15 cellular contexts compared by ENCODE assay signal in genomic region chr5:143315214-143315613, GRCh38.
DNase-seq lines count a peak whose midpoint lies in the region; ATAC-seq and TF ChIP-seq lines count a peak whose summit lies in the region.
"Had no signal": no experiment of that assay in that cellular context is flagged by ENCODE, and none has a peak within 500 bp of the region (broad histone marks: within the 10 kb centered on the region; RNA-seq: fewer than 3 reads in every experiment).

No MANE protein-coding gene starts in this region.

- H3K79me2 ChIP-seq in PC-3 (ENCODE audit: low read length) = peaks cover 40% of the 10 kb centered on the region

- no peak overlapping the region for H3K9ac ChIP-seq in PC-3 (ENCODE audit: low read length)
- H3K9ac ChIP-seq in skeletal muscle satellite cell (ENCODE audit: low read depth, low read length) = peak overlapping the region; percentile 30

- no peaks in the 10 kb centered on the region for H3K27me3 ChIP-seq in CD4-positive, alpha-beta T cell (ENCODE audit: control insufficient read depth, insufficient read depth, low read length)
- H3K27me3 ChIP-seq in PC-3 (ENCODE audit: low read length) (no peaks in the 10 kb centered on the region), skeletal muscle satellite cell (ENCODE audit: control insufficient read depth, insufficient read depth, low read length) (no peaks in the 10 kb centered on the region)
- H3K27me3 ChIP-seq: MG63, SJCRH30 had no signal

- H3K9me2 ChIP-seq in PC-3 (replicated peaks; ENCODE audit: low read length) = no peaks in the 10 kb centered on the region

- no peak overlapping the region for H3K4me3 ChIP-seq in PC-3 (ENCODE audit: low read length)
- H3K4me3 ChIP-seq in skeletal muscle satellite cell (ENCODE audit: low read length) = no peak overlapping the region
- H3K4me3 ChIP-seq: MG63, SJCRH30 had no signal

- H3K4me1 ChIP-seq in PC-3 (ENCODE audit: insufficient read depth, low read length) (peaks cover 75% of the 10 kb centered on the region), skeletal muscle satellite cell (ENCODE audit: control insufficient read depth, insufficient read depth, low read length) (peaks cover 82% of the 10 kb centered on the region)
- H3K4me1 ChIP-seq: SJCRH30 had no signal

- no peak for DNase-seq in CD4-positive, alpha-beta T cell
- DNase-seq in PC-3 = no peak
- DNase-seq in chondrocyte (ENCODE audit: low spot score) = no peak
- no peak for DNase-seq in OCI-M2 (lab: John Stamatoyannopoulos, UW; ENCODE audit: unreplicated experiment)
- DNase-seq: CD8-positive, alpha-beta T cell; KG1; NCI-H1105; NCI-H187; NCI-H774; SJCRH30 had no signal

- no peak for TF ChIP-seq CTCF in CD4-positive, alpha-beta T cell (IDR thresholded peaks at IDR 0.05)
- no peak for TF ChIP-seq CTCF in PC-3 (conservative IDR thresholded peaks at IDR 0.05; ENCODE audit: low read depth, low read length)
- no peak for TF ChIP-seq CTCF in chondrocyte (IDR thresholded peaks at IDR 0.05)

- intact Hi-C loops in CD4-positive, alpha-beta T cell (cut with DNase I, micrococcal nuclease) = no loop called here
- intact Hi-C loops in PC-3 (cut with micrococcal nuclease) = loop anchor here (10.0 kb wide), 2 partner anchors 280 to 370 kb away; no protein-coding TSS in a partner anchor

- H3K4me1 Mint-ChIP-seq in CD4-positive, alpha-beta T cell (ENCODE audit: low read depth) = peaks cover 55% of the 10 kb centered on the region
- peaks cover 65% of the 10 kb centered on the region for H3K4me1 Mint-ChIP-seq in chondrocyte (ENCODE audit: low read depth)

- BruUV-seq in PC-3 (replicated peaks; lab: Mats Ljungman, UMichigan) = no TSS peak

- H3K9me3 ChIP-seq in CD4-positive, alpha-beta T cell (ENCODE audit: control insufficient read depth, low read length) = no peaks in the 10 kb centered on the region
- no peaks in the 10 kb centered on the region for H3K9me3 ChIP-seq in PC-3 (ENCODE audit: low read length)
- no peaks in the 10 kb centered on the region for H3K9me3 ChIP-seq in skeletal muscle satellite cell (replicated peaks; ENCODE audit: low read length)
- H3K9me3 ChIP-seq: MG63, SJCRH30 had no signal

- peak overlapping the region; percentile 56; the same call in 1 of the 2 replicates for H3K4me2 ChIP-seq in PC-3 (ENCODE audit: low read length)
- peak overlapping the region; percentile 13 for H3K4me2 ChIP-seq in skeletal muscle satellite cell (ENCODE audit: low read length)

- H3K4me3 Mint-ChIP-seq in CD4-positive, alpha-beta T cell = no peak overlapping the region
- no peak overlapping the region for H3K4me3 Mint-ChIP-seq in chondrocyte (ENCODE audit: unreplicated experiment)
- H3K4me3 Mint-ChIP-seq: CD8-positive, alpha-beta T cell had no signal

- ATAC-seq in CD4-positive, alpha-beta T cell (ENCODE audit: poor library complexity) = no peak
- no peak for ATAC-seq in PC-3
- no peak for ATAC-seq in GM19463 (IDR thresholded peaks at IDR 0.05; ENCODE audit: unreplicated experiment)
- ATAC-seq in HG03432 (IDR thresholded peaks at IDR 0.05; ENCODE audit: unreplicated experiment) = no peak
- ATAC-seq: CD8-positive, alpha-beta T cell had no signal

- H2AFZ ChIP-seq in PC-3 (ENCODE audit: low read length) = no peak overlapping the region

- no peaks in the 10 kb centered on the region for H4K20me1 ChIP-seq in PC-3 (ENCODE audit: low read length)

- no peaks in the 10 kb centered on the region for H3K9me3 Mint-ChIP-seq in CD4-positive, alpha-beta T cell
- peaks cover 3% of the 10 kb centered on the region for H3K9me3 Mint-ChIP-seq in chondrocyte (ENCODE audit: low read depth)
- H3K9me3 Mint-ChIP-seq: CD8-positive, alpha-beta T cell had no signal

- H3K36me3 ChIP-seq in PC-3 (ENCODE audit: low read depth, low read length) (0 out of 2 replicates have a peak, but pooled peaks cover 2% of the 10 kb centered on the region), skeletal muscle satellite cell (ENCODE audit: insufficient read depth, low read length) (peaks cover 12% of the 10 kb centered on the region)

- peak overlapping the region; percentile 54 for H3K27ac Mint-ChIP-seq in CD4-positive, alpha-beta T cell
- peak overlapping the region; percentile 81 for H3K27ac Mint-ChIP-seq in chondrocyte (ENCODE audit: unreplicated experiment)
- H3K27ac Mint-ChIP-seq: CD8-positive, alpha-beta T cell had no signal

- no peak overlapping the region for H3K27ac ChIP-seq in CD4-positive, alpha-beta T cell (ENCODE audit: low read depth, low read length)
- H3K27ac ChIP-seq in PC-3 (ENCODE audit: low read length) = peak overlapping the region; percentile 89
- H3K27ac ChIP-seq: SJCRH30 had no signal

- H3F3A ChIP-seq in PC-3 (ENCODE audit: low read length, unreplicated experiment) = no peaks in the 10 kb centered on the region

- POLR2A ChIA-PET in CD4-positive, alpha-beta T cell (lab: Charles Lee) = no interaction called here
- POLR2A ChIA-PET in PC-3 (lab: Charles Lee; ENCODE audit: unreplicated experiment) = no interaction called here

- H3K27me3 Mint-ChIP-seq in CD4-positive, alpha-beta T cell = no peaks in the 10 kb centered on the region
- no peaks in the 10 kb centered on the region for H3K27me3 Mint-ChIP-seq in chondrocyte (ENCODE audit: low read depth)
- H3K27me3 Mint-ChIP-seq: B cell had no signal

- H3K36me3 Mint-ChIP-seq in CD4-positive, alpha-beta T cell (ENCODE audit: low read depth) = peaks cover 54% of the 10 kb centered on the region
- peaks cover 4% of the 10 kb centered on the region for H3K36me3 Mint-ChIP-seq in chondrocyte (ENCODE audit: low read depth)

- CTCF ChIA-PET in CD4-positive, alpha-beta T cell (lab: Charles Lee) = no interaction called here
- CTCF ChIA-PET in PC-3 (lab: Charles Lee) = no interaction called here
